Comparison of ENCODE assay signal across 8 cellular contexts in the genomic region with DNA sequence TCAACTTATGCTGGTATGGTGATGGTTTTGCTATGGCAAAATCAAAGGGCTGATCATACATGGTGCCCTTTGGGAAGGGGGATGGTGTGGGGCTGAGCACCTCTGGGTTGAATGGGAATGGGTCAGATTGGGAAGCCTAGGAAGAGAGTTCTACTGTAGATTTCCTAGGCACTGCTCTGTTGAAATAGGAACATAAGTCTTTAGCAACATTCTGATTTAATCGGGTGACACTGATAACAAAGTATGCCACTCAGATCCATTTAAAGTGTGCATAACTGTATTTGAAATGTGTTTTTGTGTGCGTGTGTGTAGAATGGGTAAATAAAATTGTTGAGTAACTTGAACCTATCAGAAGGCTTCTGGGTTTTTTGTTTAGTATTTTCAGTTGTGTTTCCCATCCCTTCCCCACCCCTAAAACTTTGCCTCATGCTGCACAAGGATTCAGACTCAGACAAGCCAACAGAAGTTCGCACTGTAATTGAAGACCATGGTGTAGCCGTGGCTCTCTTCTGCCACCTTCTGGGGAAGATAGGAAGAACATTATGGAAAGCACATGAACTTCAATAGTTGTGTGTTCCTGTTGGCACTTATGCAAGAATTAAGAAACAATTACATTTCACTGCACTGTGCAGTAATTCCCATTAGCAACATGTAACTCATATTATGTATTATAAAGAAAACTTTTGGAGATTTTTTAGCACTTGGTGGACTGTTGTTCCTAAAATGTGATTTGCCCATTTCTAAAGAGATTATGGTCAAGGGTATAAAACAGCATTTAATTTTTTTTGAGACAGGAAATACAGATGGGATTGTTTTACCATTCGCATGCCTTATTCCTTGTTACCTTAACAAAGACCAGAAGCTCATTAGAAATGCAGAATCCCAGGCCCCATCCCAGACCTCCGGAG. TPM values are rescaled to one million over a fixed set of nuclear protein-coding genes. Genes with fewer than 3 reads are reported as not detected.
DNase-seq lines count a peak whose midpoint lies in the region; ATAC-seq and TF ChIP-seq lines count a peak whose summit lies in the region.

No MANE protein-coding gene starts in this region.

- no peaks in the 10 kb centered on the region for H3K4me1 Mint-ChIP-seq in CD4-positive, CD25-positive, alpha-beta regulatory T cell
- H3K4me1 Mint-ChIP-seq in T-helper 2 cell treated with Interferon-gamma antibody and Interleukin-4, amounts not matched to agents 5 μg/mL and 100 μg/mL, for 36 hours (ENCODE audit: low read depth), result peaks cover 2% of the 10 kb centered on the region

- H3K36me3 ChIP-seq in CD4-positive, CD25-positive, alpha-beta regulatory T cell (ENCODE audit: control insufficient read depth, insufficient read depth, low read length), result no peaks in the 10 kb centered on the region
- H3K36me3 ChIP-seq in gastrocnemius medialis, result peaks cover 0 to 11% of the 10 kb centered on the region in 2 donors

- H3K4me3 Mint-ChIP-seq in CD4-positive, CD25-positive, alpha-beta regulatory T cell, result no peak overlapping the region
- no peak overlapping the region for H3K4me3 Mint-ChIP-seq in T-helper 2 cell treated with Interferon-gamma antibody and Interleukin-4, amounts not matched to agents 5 μg/mL and 100 μg/mL, for 36 hours

- no peak overlapping the region for H3K27ac ChIP-seq in CD4-positive, CD25-positive, alpha-beta regulatory T cell (ENCODE audit: insufficient read depth, low read length, poor library complexity, severe bottlenecking)
- peak overlapping the region; percentile 4 to 72 (median 36) for H3K27ac ChIP-seq in gastrocnemius medialis

- H3K36me3 Mint-ChIP-seq in CD4-positive, CD25-positive, alpha-beta regulatory T cell, result peaks cover 3% of the 10 kb centered on the region
- no peaks in the 10 kb centered on the region for H3K36me3 Mint-ChIP-seq in T-helper 2 cell treated with Interferon-gamma antibody and Interleukin-4, amounts not matched to agents 5 μg/mL and 100 μg/mL, for 36 hours (ENCODE audit: low read depth)

- no peak for TF ChIP-seq POLR2A in gastrocnemius medialis (IDR thresholded peaks at IDR 0.05)

- no peaks in the 10 kb centered on the region for H3K4me1 ChIP-seq in CD4-positive, CD25-positive, alpha-beta regulatory T cell (ENCODE audit: control insufficient read depth, insufficient read depth, low read length, poor library complexity, severe bottlenecking)
- H3K4me1 ChIP-seq in gastrocnemius medialis, result peaks cover 16 to 20% of the 10 kb centered on the region in 2 donors

- H3K27ac Mint-ChIP-seq in CD4-positive, CD25-positive, alpha-beta regulatory T cell, result no peak overlapping the region
- H3K27ac Mint-ChIP-seq in T-helper 2 cell treated with Interferon-gamma antibody and Interleukin-4, amounts not matched to agents 5 μg/mL and 100 μg/mL, for 36 hours, result no peak overlapping the region

- H3K9me3 ChIP-seq in CD4-positive, CD25-positive, alpha-beta regulatory T cell (ENCODE audit: control insufficient read depth in 2 of 2, low read length in 2 of 2), result no peaks in the 10 kb centered on the region
- no peaks in the 10 kb centered on the region for H3K9me3 ChIP-seq in gastrocnemius medialis

- TF ChIP-seq CTCF in gastrocnemius medialis (IDR thresholded peaks at IDR 0.05 in 4 of 5, conservative IDR thresholded peaks at IDR 0.05 in 1 of 5), result peak; percentile 78 to 94 (median 85)

- intact Hi-C loops in left ventricle myocardium superior (cut with micrococcal nuclease) (no loop called here), gastrocnemius medialis (cut with DNase I; ENCODE audit: low total_unique reads) (loop anchor here (1.0 kb wide), 1 partner anchor 27 kb away; no protein-coding TSS in a partner anchor)

- peaks cover 37% of the 10 kb centered on the region for H3K27me3 ChIP-seq in CD4-positive, CD25-positive, alpha-beta regulatory T cell (ENCODE audit: control insufficient read depth, insufficient read depth, low read length)
- no peaks in the 10 kb centered on the region for H3K27me3 ChIP-seq in gastrocnemius medialis

- H3K9me3 Mint-ChIP-seq in CD4-positive, CD25-positive, alpha-beta regulatory T cell, result no peaks in the 10 kb centered on the region
- no peaks in the 10 kb centered on the region for H3K9me3 Mint-ChIP-seq in T-helper 2 cell treated with Interferon-gamma antibody and Interleukin-4, amounts not matched to agents 5 μg/mL and 100 μg/mL, for 36 hours

- H3K27me3 Mint-ChIP-seq in CD4-positive, CD25-positive, alpha-beta regulatory T cell, result peaks cover 37% of the 10 kb centered on the region
- H3K27me3 Mint-ChIP-seq in T-helper 2 cell treated with Interferon-gamma antibody and Interleukin-4, amounts not matched to agents 5 μg/mL and 100 μg/mL, for 36 hours (ENCODE audit: low read depth), result peaks cover 34% of the 10 kb centered on the region

- peak; percentile 84 to 89 for ATAC-seq in CD4-positive, CD25-positive, alpha-beta regulatory T cell (ENCODE audit: low read depth in 2 of 2)
- ATAC-seq in GM21526 (IDR thresholded peaks at IDR 0.05; ENCODE audit: low FRiP score, unreplicated experiment), result peak; percentile 55
- ATAC-seq in left ventricle myocardium superior, result peak; percentile 74
- peak; percentile 88 to 91 for ATAC-seq in gastrocnemius medialis
- no peak for ATAC-seq in HG03354 (IDR thresholded peaks at IDR 0.05; ENCODE audit: poor library complexity, severe bottlenecking, unreplicated experiment)

- DNase-seq in CD4-positive, CD25-positive, alpha-beta regulatory T cell, result peak; percentile 45 to 85 (median 75)
- DNase-seq in NCI-H1694 treated with DMSO at 0.1 percent for 48 hours (lab: John Stamatoyannopoulos, UW), result peak; percentile 34
- DNase-seq in T-helper 2 cell treated with Interferon-gamma antibody and Interleukin-4, amounts not matched to agents 5 μg/mL and 100 μg/mL, for 36 hours (ENCODE audit: low spot score), result peak; percentile 44
- peak in 35 of 58 donors; percentile 5 to 77 (median 31) for DNase-seq in anterior cingulate cortex (lab: John Stamatoyannopoulos, UW)
- no peak for DNase-seq in left ventricle myocardium superior
- DNase-seq in gastrocnemius medialis, result peak; percentile 46 to 62

- H3K4me3 ChIP-seq in CD4-positive, CD25-positive, alpha-beta regulatory T cell (ENCODE audit: low read depth, low read length), result no peak overlapping the region
- no peak overlapping the region for H3K4me3 ChIP-seq in gastrocnemius medialis

- in situ Hi-C loops in gastrocnemius medialis (cut with MboI; ENCODE audit: low sequenced_read_pairs in 4 of 4), result loop anchor here in 2 of 4 donors (5.0 to 10.0 kb wide), 2 partner anchors 35 to 327 kb away; no protein-coding TSS in a partner anchor

RNA-seq across cellular contexts. Expression of a gene that starts 10.9 kb away (rescaled TPM):
- total RNA-seq in CD4-positive, CD25-positive, alpha-beta regulatory T cell, result 0.72 TPM
- not detected for polyA plus RNA-seq in CD4-positive, CD25-positive, alpha-beta regulatory T cell
- total RNA-seq in left ventricle myocardium superior, result not detected
- under 1 TPM in 2 of 4 donors, not detected in 2; 0.46 to 0.62 TPM for total RNA-seq in gastrocnemius medialis

RNA-seq across cellular contexts. Expression of a gene that starts 24.6 kb away (rescaled TPM):
- 1.1 TPM for total RNA-seq in CD4-positive, CD25-positive, alpha-beta regulatory T cell
- polyA plus RNA-seq in CD4-positive, CD25-positive, alpha-beta regulatory T cell, result under 1 TPM in 3 of 4 donors, not detected in 1; 0.32 to 0.72 (median 0.46) TPM
- total RNA-seq in left ventricle myocardium superior (99.0 TPM), gastrocnemius medialis (10 to 100 TPM; 35.5 to 40.3 (median 37.6) TPM)

RNA-seq across cellular contexts. Expression of a gene that starts 26.3 kb away (rescaled TPM):
- not detected for total RNA-seq in CD4-positive, CD25-positive, alpha-beta regulatory T cell
- polyA plus RNA-seq in CD4-positive, CD25-positive, alpha-beta regulatory T cell, result not detected
- total RNA-seq in left ventricle myocardium superior, result not detected
- total RNA-seq in gastrocnemius medialis, result 1 to 10 TPM in 1 of 4 donors, under 1 TPM in 1, not detected in 2; 0.81 to 2.8 TPM

RNA-seq across cellular contexts. Expression of a gene that starts 26.7 kb away (rescaled TPM):
- 10.8 TPM for total RNA-seq in CD4-positive, CD25-positive, alpha-beta regulatory T cell
- 1 to 10 TPM in 2 of 4 donors, under 1 TPM in 2; 0.76 to 1.6 (median 1.0) TPM for polyA plus RNA-seq in CD4-positive, CD25-positive, alpha-beta regulatory T cell
- total RNA-seq in left ventricle myocardium superior (4.9 TPM), gastrocnemius medialis (1 to 10 TPM; 3.0 to 6.7 (median 6.2) TPM)

RNA-seq across cellular contexts. Expression of a gene that starts 45.2 kb away (rescaled TPM):
- 0.32 TPM for total RNA-seq in CD4-positive, CD25-positive, alpha-beta regulatory T cell
- polyA plus RNA-seq in CD4-positive, CD25-positive, alpha-beta regulatory T cell, result not detected
- 2.0 TPM for total RNA-seq in left ventricle myocardium superior
- 1 to 10 TPM in 1 of 4 donors, under 1 TPM in 3; 0.46 to 1.1 (median 0.65) TPM for total RNA-seq in gastrocnemius medialis

Comparison
In these comparisons a context has a peak if more than half of its experiments do, and no peak if none do; other contexts are left out.
1. RNA of a gene that starts 24.6 kb away (total RNA-seq): 99.0 TPM in left ventricle myocardium superior (single experiment) and 35.5 to 40.3 TPM in gastrocnemius medialis; 1.1 TPM in CD4-positive, CD25-positive, alpha-beta regulatory T cell (single experiment); every median in the first group is over 10 times any median in the second.